Comparison of ENCODE assay signal across 9 cellular contexts in the genomic region with DNA sequence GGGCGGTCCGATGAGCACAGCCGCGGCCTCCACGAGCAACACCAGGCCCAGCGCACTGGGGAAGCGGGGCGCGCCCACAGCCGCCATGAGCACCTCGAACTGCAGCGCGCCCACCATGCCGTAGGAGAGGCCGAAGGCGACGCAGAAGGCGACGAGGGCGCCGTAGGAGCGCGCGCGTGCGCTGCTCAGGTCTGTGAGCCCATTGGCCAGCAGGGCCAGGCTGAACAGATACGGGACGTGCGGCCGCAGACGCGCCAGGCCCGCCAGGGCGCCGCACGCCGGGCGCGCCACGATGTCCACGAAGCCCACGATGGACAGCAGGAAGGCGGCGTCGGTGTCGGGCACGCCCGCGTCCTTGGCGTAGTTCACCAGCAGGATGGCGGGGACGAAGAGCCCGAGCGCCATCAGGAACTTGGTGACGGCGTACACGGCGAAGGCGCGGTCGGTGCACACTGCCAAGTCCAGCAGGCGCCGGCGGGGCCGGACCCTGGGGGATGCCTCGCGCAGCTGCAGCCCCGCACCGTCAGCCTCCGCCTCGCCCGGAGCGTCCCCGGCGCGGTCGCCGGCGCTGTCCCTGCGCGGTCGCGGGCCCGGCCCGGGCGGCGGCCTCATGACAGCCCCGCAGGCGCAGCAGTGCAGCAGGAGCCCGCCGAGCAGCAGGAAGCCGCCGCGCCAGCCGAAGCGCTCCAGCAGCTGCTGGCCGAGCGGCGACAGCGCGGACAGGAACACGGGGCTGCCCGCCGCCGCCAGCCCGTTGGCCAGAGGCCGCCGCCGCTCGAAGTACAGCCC. TPM values are rescaled to one million over a fixed set of nuclear protein-coding genes. Genes with fewer than 3 reads are reported as not detected.
DNase-seq lines count a peak whose midpoint lies in the region; ATAC-seq, FAIRE-seq and TF ChIP-seq lines count a peak whose summit lies in the region.
"Had no signal": no experiment of that assay in that cellular context is flagged by ENCODE, and none has a peak within 500 bp of the region (broad histone marks: within the 10 kb centered on the region; RNA-seq: fewer than 3 reads in every experiment).

No MANE protein-coding gene starts in this region.

- no peak for FAIRE-seq in kidney (lab: Jason Lieb, UNC)

- no peaks in the 10 kb centered on the region for H3K36me3 ChIP-seq in kidney (ENCODE audit: control insufficient read depth in 1 of 2, insufficient read depth in 2 of 2, low read length in 2 of 2)

- H3K4me3 ChIP-seq in cardiac fibroblast (replicated peaks in 1 of 2; ENCODE audit: low read depth in 2 of 2, low read length in 2 of 2) (peak overlapping the region; percentile 21 to 33), kidney (ENCODE audit: low read length in 2 of 2) (peak overlapping the region in 1 of 2 donors; percentile 35)

- peaks cover 0 to 8% of the 10 kb centered on the region in 2 donors for H3K4me1 ChIP-seq in kidney (ENCODE audit: control insufficient read depth in 1 of 2, insufficient read depth in 1 of 2, low read depth in 1 of 2, low read length in 2 of 2)

- H3K9ac ChIP-seq in kidney (ENCODE audit: low read length in 2 of 2) = no peak overlapping the region

- H3K27ac ChIP-seq in kidney (ENCODE audit: low read depth in 2 of 2, low read length in 2 of 2) (no peak overlapping the region), substantia nigra (ENCODE audit: low read depth, low read length, poor library complexity, severe bottlenecking) (peak overlapping the region; percentile 69)

- H3K9me3 ChIP-seq in kidney (ENCODE audit: control insufficient read depth in 1 of 2, low read length in 2 of 2) = no peaks in the 10 kb centered on the region

- DNase-seq in NCI-H2029 (lab: John Stamatoyannopoulos, UW) = peak; percentile 23
- DNase-seq in NCI-H2029 treated with DMSO at 0.1 percent for 48 hours (lab: John Stamatoyannopoulos, UW) = no peak
- peak; percentile 38 to 42 for DNase-seq in cardiac fibroblast (ENCODE audit: low read depth in 2 of 2)
- peak; percentile 80 for DNase-seq in kidney
- DNase-seq in substantia nigra (lab: John Stamatoyannopoulos, UW) = peak in 17 of 49 donors; percentile 22 to 73 (median 40)
- DNase-seq in COLO829 (ENCODE audit: low spot score) = no peak

- TF ChIP-seq CTCF in cardiac fibroblast (IDR thresholded peaks at IDR 0.05; ENCODE audit: low read depth, low read length) (no peak), kidney (IDR thresholded peaks at IDR 0.05; ENCODE audit: borderline replicate concordance, extremely low read depth, insufficient read depth) (no peak)

- intact Hi-C loops in kidney (cut with DNase I) = no loop called here

- ATAC-seq in HG02938 (IDR thresholded peaks at IDR 0.05; ENCODE audit: unreplicated experiment) = no peak
- no peak for ATAC-seq in GM18868 (IDR thresholded peaks at IDR 0.05; ENCODE audit: unreplicated experiment)

RNA-seq across cellular contexts. Expression of a gene that starts 2.9 kb away (rescaled TPM):
- 0.31 TPM for total RNA-seq in kidney
- 0.92 TPM for polyA plus RNA-seq in kidney (ENCODE audit: insufficient read depth, low read depth, low replicate concordance)
- total RNA-seq: renal cortical epithelial cell had no signal

RNA-seq across cellular contexts. Expression of a gene that starts 23.8 kb away (rescaled TPM):
- 43.4 TPM for total RNA-seq in kidney
- 28.4 TPM for polyA plus RNA-seq in kidney (ENCODE audit: insufficient read depth, low read depth, low replicate concordance)

RNA-seq across cellular contexts. Expression of a gene that starts 29.4 kb away (rescaled TPM):
- 9.7 TPM for total RNA-seq in kidney
- 27.8 TPM for polyA plus RNA-seq in kidney (ENCODE audit: insufficient read depth, low read depth, low replicate concordance)

Comparison
In these comparisons a context has a peak if more than half of its experiments do, and no peak if none do; other contexts are left out.
1. DNase-seq: peak in NCI-H2029 (single experiment), cardiac fibroblast (2 of 2) and kidney (single experiment); none in NCI-H2029 treated with DMSO at 0.1 percent for 48 hours (single experiment) and COLO829 (single experiment).